ENCODE assay signal across 8 cellular contexts in the genomic region with DNA sequence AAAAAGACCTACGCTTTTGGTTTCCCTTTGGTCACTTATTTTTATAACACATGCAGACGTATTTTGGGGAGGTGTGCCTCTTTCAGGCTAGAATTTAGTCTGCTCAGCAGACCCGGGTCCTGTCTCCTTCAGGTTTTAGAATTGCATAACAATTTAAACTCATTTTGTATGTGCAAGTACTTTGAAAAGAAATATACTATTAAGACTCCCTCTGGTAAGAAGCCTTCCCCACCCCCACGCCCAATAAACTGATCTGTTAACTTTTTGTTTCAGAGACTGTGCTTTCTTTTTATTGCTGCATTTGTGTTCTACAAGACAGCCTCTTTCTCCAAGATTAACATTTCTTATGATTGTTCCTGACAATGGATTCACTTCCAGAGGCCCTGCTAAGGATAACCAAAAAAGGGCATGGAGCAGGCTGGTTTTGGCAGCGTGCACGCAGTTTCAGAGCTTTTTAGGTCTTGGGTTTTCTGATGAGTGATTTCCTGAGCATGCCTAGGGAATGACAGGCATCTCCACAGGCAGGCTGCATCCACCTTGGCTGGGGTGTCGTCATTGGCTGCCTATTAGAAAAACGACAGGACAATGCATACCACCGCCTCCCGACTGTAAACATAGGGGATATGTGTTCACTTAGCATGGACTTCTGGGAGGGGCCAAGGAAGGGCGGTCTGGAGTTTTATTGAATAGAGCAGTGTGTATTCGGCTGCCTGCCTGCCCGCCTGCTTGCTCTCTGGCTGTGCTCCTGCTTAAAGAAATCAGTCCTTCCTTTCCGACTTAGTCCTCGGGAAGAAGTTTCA. TPM values are rescaled to one million over a fixed set of nuclear protein-coding genes. Genes with fewer than 3 reads are reported as not detected.
DNase-seq lines count a peak whose midpoint lies in the region; ATAC-seq and TF ChIP-seq lines count a peak whose summit lies in the region.

A gene with protein sequence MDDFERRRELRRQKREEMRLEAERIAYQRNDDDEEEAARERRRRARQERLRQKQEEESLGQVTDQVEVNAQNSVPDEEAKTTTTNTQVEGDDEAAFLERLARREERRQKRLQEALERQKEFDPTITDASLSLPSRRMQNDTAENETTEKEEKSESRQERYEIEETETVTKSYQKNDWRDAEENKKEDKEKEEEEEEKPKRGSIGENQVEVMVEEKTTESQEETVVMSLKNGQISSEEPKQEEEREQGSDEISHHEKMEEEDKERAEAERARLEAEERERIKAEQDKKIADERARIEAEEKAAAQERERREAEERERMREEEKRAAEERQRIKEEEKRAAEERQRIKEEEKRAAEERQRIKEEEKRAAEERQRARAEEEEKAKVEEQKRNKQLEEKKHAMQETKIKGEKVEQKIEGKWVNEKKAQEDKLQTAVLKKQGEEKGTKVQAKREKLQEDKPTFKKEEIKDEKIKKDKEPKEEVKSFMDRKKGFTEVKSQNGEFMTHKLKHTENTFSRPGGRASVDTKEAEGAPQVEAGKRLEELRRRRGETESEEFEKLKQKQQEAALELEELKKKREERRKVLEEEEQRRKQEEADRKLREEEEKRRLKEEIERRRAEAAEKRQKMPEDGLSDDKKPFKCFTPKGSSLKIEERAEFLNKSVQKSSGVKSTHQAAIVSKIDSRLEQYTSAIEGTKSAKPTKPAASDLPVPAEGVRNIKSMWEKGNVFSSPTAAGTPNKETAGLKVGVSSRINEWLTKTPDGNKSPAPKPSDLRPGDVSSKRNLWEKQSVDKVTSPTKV (plus strand): TSS at position 694 of the 800 bp plus-strand sequence. CDS start 88,100 bp downstream, outside the sequence.

- peaks cover 0 to 5% of the 10 kb centered on the region in 2 donors for H3K4me1 ChIP-seq in breast epithelium
- H3K4me1 ChIP-seq in iPS-15b (ENCODE audit: control insufficient read depth, insufficient read depth, low read length): peaks cover 23% of the 10 kb centered on the region
- H3K4me1 ChIP-seq in sigmoid colon: peaks cover 0 to 39% (median 22%) of the 10 kb centered on the region in 4 donors

- WGBS in sigmoid colon, 2 donors: 12 to 40% methylated on average over 15 of the region's 15 CpGs

- DNase-seq in HuH-7.5 (ENCODE audit: low spot score): peak; percentile 28
- DNase-seq in breast epithelium (ENCODE audit: low spot score in 2 of 2): peak; percentile 66 to 96
- DNase-seq in sigmoid colon: peak; percentile 96
- DNase-seq in NCI-H1694 (lab: John Stamatoyannopoulos, UW): no peak

- ATAC-seq in GM19351 (IDR thresholded peaks at IDR 0.05; ENCODE audit: unreplicated experiment): no peak
- ATAC-seq in HG03432 (IDR thresholded peaks at IDR 0.05; ENCODE audit: unreplicated experiment): no peak
- ATAC-seq in GM21723 (IDR thresholded peaks at IDR 0.05; ENCODE audit: unreplicated experiment): no peak

- H3K9ac ChIP-seq in iPS-15b (ENCODE audit: low read depth, low read length): peak within 1 kb of the TSS; percentile 70

- TF ChIP-seq EP300 in sigmoid colon (IDR thresholded peaks at IDR 0.05): peak; percentile 35 to 88 (median 80)

- intact Hi-C loops in breast epithelium (cut with DNase I; ENCODE audit: low total_unique reads): no loop called here
- intact Hi-C loops in sigmoid colon (cut with DNase I): loop anchor here (2.0 to 10.0 kb wide), 4 partner anchors 56 to 386 kb away; a partner anchor contains a TSS

- H3K36me3 ChIP-seq in breast epithelium (no peaks in the 10 kb centered on the region), iPS-15b (ENCODE audit: control insufficient read depth, insufficient read depth, low read length) (no peaks in the 10 kb centered on the region), sigmoid colon (peaks cover 0 to 7% (median 0%) of the 10 kb centered on the region in 4 donors)

- H3K27me3 ChIP-seq in breast epithelium: no peaks in the 10 kb centered on the region
- no peaks in the 10 kb centered on the region for H3K27me3 ChIP-seq in iPS-15b (ENCODE audit: control insufficient read depth, insufficient read depth, low read length)
- H3K27me3 ChIP-seq in sigmoid colon: no peaks in the 10 kb centered on the region

- TF ChIP-seq POLR2A in breast epithelium (IDR thresholded peaks at IDR 0.05) (peak; percentile 68), sigmoid colon (IDR thresholded peaks at IDR 0.05) (peak; percentile 84 to 97)

- H3K4me3 ChIP-seq in breast epithelium: peak within 1 kb of the TSS; percentile 40 to 66 (median 55)
- H3K4me3 ChIP-seq in iPS-15b (ENCODE audit: low read depth, low read length): peak within 1 kb of the TSS; percentile 76
- peak within 1 kb of the TSS; percentile 52 to 66 (median 66) for H3K4me3 ChIP-seq in sigmoid colon

- H3K9me3 ChIP-seq in breast epithelium (no peaks in the 10 kb centered on the region), iPS-15b (ENCODE audit: control insufficient read depth, insufficient read depth, low read length) (no peaks in the 10 kb centered on the region), sigmoid colon (no peaks in the 10 kb centered on the region)

- TF ChIP-seq CTCF in breast epithelium (IDR thresholded peaks at IDR 0.05) (no peak), sigmoid colon (IDR thresholded peaks at IDR 0.05) (no peak)

- H3K27ac ChIP-seq in breast epithelium: peak within 1 kb of the TSS; percentile 88 to 89
- H3K27ac ChIP-seq in sigmoid colon: peak within 1 kb of the TSS; percentile 91 to 94 (median 93)

RNA-seq across cellular contexts. Expression of the gene that starts here (rescaled TPM):
- 100 to 1,000 TPM; 252 to 335 (median 266) TPM for total RNA-seq in breast epithelium
- total RNA-seq in sigmoid colon: 1,000 to 10,000 TPM; 1,069 to 2,150 (median 1,500) TPM
- 100 to 1,000 TPM in 1 of 3 donors, 10 to 100 TPM in 2; 34.7 to 125 (median 79.3) TPM for polyA plus RNA-seq in sigmoid colon
